In the genomic region with DNA sequence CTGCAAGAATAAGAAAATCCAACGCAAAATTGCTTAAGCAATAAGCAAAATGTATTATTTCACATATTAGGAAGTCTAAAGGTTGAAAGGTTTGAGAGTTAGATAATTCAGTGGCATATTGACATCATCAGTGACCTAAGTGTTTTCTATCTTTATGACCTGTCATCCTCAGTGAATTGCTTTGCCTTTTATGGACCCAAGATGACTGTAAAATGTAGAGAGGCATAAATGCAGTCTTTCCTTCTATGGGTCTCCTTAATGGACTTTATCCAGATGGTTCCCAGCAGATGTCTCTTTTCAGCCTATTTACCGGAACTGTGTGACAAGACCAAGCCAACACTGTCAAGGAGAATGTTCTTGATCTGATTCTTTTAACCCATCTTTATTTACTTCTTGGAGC, we compare ENCODE assay signal across 4 cellular contexts.
DNase-seq lines count a peak whose midpoint lies in the region; ATAC-seq, FAIRE-seq and TF ChIP-seq lines count a peak whose summit lies in the region.
"Not testable (repeated sequence)": the region's sequence is repeated elsewhere in the genome, so short reads cannot be mapped to it uniquely, and the experiment has no call there.

No MANE protein-coding gene starts in this region.

- no CpG with 5 or more reads among the region's 2 CpGs for WGBS in GM12878 (ENCODE audit: insufficient coverage, insufficient replicate concordance, low lambda C conversion rate, missing lambda C conversion rate)
- WGBS in hepatocyte (ENCODE audit: low lambda C conversion rate, missing lambda C conversion rate) = no CpG with 5 or more reads among the region's 2 CpGs

- not testable (repeated sequence) for H3K4me2 ChIP-seq in GM12878 (ENCODE audit: control insufficient read depth, insufficient read depth); hepatocyte

- not testable (repeated sequence) for DNase-seq in GM12892 (ENCODE audit: insufficient read length); GM12878 (ENCODE audit: low read depth, low spot score); hepatocyte (ENCODE audit: low spot score); mucosa of descending colon

- not testable (repeated sequence) for ATAC-seq in GM12878
- peak; percentile 91 for ATAC-seq in mucosa of descending colon

- not testable (repeated sequence) for H3K9ac ChIP-seq in GM12878 (ENCODE audit: control insufficient read depth, insufficient read depth, low read length)

- not testable (repeated sequence) for H3K9me2 ChIP-seq in hepatocyte (replicated peaks; ENCODE audit: insufficient read depth)

- POLR2A ChIA-PET in GM12878 (lab: Charles Lee) = not testable (repeated sequence)

- in situ Hi-C loops in GM12878 (cut with MboI) = not testable (repeated sequence)

- not testable (repeated sequence) for BruUV-seq in GM12878 (replicated peaks; lab: Mats Ljungman, UMichigan)

- RAD21 ChIA-PET in GM12878 (lab: Charles Lee; ENCODE audit: unreplicated experiment) = not testable (repeated sequence)

- TF ChIP-seq RAD21 in GM12878 (IDR thresholded peaks at IDR 0.05; ENCODE audit: insufficient read depth, low read depth, low read length) = not testable (repeated sequence)

- not testable (repeated sequence) for TF ChIP-seq EP300 in GM12878 (IDR thresholded peaks at IDR 0.05; ENCODE audit: borderline replicate concordance in 1 of 2, control insufficient read depth in 1 of 2, low read depth in 2 of 2, low read length in 2 of 2)

- CTCF ChIA-PET in GM12878 (lab: Yijun Ruan, JAX) = not testable (repeated sequence)

- H3K27ac ChIP-seq in GM12878 (ENCODE audit: control insufficient read depth, insufficient read depth) = not testable (repeated sequence)
- peak overlapping the region; percentile 71 for H3K27ac ChIP-seq in hepatocyte

- FAIRE-seq in GM12892 (lab: Jason Lieb, UNC) (peak; percentile 24), GM12878 (lab: Jason Lieb, UNC) (peak; percentile 77)

- H2AFZ ChIP-seq in GM12878 (ENCODE audit: control insufficient read depth, low read depth, low read length); hepatocyte: not testable (repeated sequence)

- not testable (repeated sequence) for H3K36me3 ChIP-seq in GM12878 (ENCODE audit: control insufficient read depth in 2 of 2, insufficient read depth in 2 of 2, low read length in 1 of 2); hepatocyte (replicated peaks; ENCODE audit: insufficient read depth, low read depth); mucosa of descending colon (ENCODE audit: low read depth)

- not testable (repeated sequence) for TF ChIP-seq CTCF in GM12878 (IDR thresholded peaks at IDR 0.05 in 2 of 3, conservative IDR thresholded peaks at IDR 0.05 in 1 of 3; ENCODE audit: control insufficient read depth in 2 of 3, extremely low read depth in 1 of 3, insufficient read depth in 1 of 3, low read depth in 3 of 3, low read length in 3 of 3); hepatocyte (IDR thresholded peaks at IDR 0.05; ENCODE audit: poor library complexity); mucosa of descending colon (IDR thresholded peaks at IDR 0.05)

- SMC1A ChIA-PET in GM12878 (lab: Charles Lee; ENCODE audit: uncharacterized antibody, unreplicated experiment) = not testable (repeated sequence)

- TF ChIP-seq POLR2A in GM12892 (IDR thresholded peaks at IDR 0.05; ENCODE audit: low read depth, low read length); GM12878 (IDR thresholded peaks at IDR 0.05; ENCODE audit: low read depth, low read length): not testable (repeated sequence)

- intact Hi-C loops in GM12878 (cut with micrococcal nuclease; ENCODE audit: unreplicated experiment); mucosa of descending colon (cut with DNase I, micrococcal nuclease): not testable (repeated sequence)

- not testable (repeated sequence) for H3K27me3 ChIP-seq in GM12878 (replicated peaks in 1 of 2; ENCODE audit: control insufficient read depth in 2 of 2, insufficient read depth in 2 of 2, low read length in 1 of 2); hepatocyte

- not testable (repeated sequence) for H4K20me1 ChIP-seq in GM12878 (ENCODE audit: control insufficient read depth, insufficient read depth); hepatocyte (ENCODE audit: insufficient read depth, poor library complexity, severe bottlenecking)

- H3K4me1 ChIP-seq in GM12878 (ENCODE audit: control insufficient read depth, insufficient read depth, low read length); hepatocyte (ENCODE audit: insufficient read depth); mucosa of descending colon (ENCODE audit: low read depth): not testable (repeated sequence)

- H3K9me3 ChIP-seq in GM12878 (replicated peaks; ENCODE audit: control insufficient read depth, insufficient read depth, low read length); hepatocyte (ENCODE audit: low read depth); mucosa of descending colon: not testable (repeated sequence)

- not testable (repeated sequence) for H3K4me3 ChIP-seq in GM12878, hepatocyte, mucosa of descending colon

- H3K79me2 ChIP-seq in GM12878 (ENCODE audit: control insufficient read depth, insufficient read depth, low read length); hepatocyte: not testable (repeated sequence)
